ENCODE assay signal across 1 cellular context in the genomic region with DNA sequence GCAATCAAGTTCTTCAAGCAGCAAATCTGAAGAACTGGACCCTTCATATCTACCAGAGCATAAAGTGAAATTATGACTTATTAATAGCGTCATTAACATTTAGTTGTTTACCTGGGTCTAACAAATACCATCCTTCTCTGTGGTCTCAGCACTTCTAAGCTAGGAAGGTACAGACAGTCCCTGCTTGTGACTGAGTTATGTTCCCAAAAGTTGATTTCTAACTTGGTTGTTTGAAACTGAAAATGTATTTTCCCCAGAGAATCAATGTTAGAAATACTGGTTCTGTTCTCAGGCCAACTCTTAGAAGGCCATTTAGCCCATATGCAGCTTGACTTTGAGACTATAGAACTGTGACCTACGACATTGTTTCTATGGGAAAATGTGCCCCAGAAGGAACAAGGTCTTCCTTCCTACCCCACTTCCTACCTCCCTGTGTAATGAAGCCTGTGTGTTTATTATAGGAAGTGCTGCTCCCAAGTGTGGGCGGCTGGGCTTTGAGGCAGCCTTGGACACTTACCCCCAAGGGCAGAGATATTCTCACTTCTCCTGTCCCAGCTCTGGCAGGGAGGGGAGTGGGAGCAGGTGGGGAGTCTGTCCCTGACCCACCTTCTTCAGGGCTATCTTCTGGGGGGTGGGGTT.
TF ChIP-seq lines count a peak whose summit lies in the region.

No MANE protein-coding gene starts in this region.

TF ChIP-seq in GM12878, 131 proteins besides CTCF, POLR2A, EP300 and RAD21 (continues in another document):
- TF ChIP-seq GABPA (IDR thresholded peaks at IDR 0.05; ENCODE audit: low read depth) (no peak), BCL11A (IDR thresholded peaks at IDR 0.05; ENCODE audit: low read depth, low read length) (peak; percentile 37; the same call in 1 of the 2 replicates), FOXK2 (IDR thresholded peaks at IDR 0.05) (no peak), RBBP5 (conservative IDR thresholded peaks at IDR 0.05) (no peak), EZH2 (IDR thresholded peaks at IDR 0.05; ENCODE audit: borderline replicate concordance, control insufficient read depth, low read depth, low read length) (no peak), CBX5 (IDR thresholded peaks at IDR 0.05; ENCODE audit: low read depth) (no peak), MYB (IDR thresholded peaks at IDR 0.05; ENCODE audit: borderline replicate concordance, low read depth, low read length) (no peak), EGR1 (IDR thresholded peaks at IDR 0.05; ENCODE audit: borderline replicate concordance in 1 of 2, low read depth in 2 of 2, low read length in 2 of 2) (no peak), TCF7 (IDR thresholded peaks at IDR 0.05; ENCODE audit: borderline replicate concordance) (no peak), ATF2 (IDR thresholded peaks at IDR 0.05; ENCODE audit: low read length) (peak; percentile 53), MEF2B (IDR thresholded peaks at IDR 0.05; ENCODE audit: partially characterized antibody, poor library complexity, severe bottlenecking) (peak; percentile 93), POLR2AphosphoS2 (IDR thresholded peaks at IDR 0.05; ENCODE audit: low read depth, low read length) (no peak), RUNX3 (IDR thresholded peaks at IDR 0.05; ENCODE audit: low read length) (0 out of 2 replicates have a peak, but pooled peaks have one; percentile 5), CBX3 (IDR thresholded peaks at IDR 0.05; ENCODE audit: borderline replicate concordance, low read depth) (no peak), BACH1 (IDR thresholded peaks at IDR 0.05; ENCODE audit: borderline replicate concordance) (no peak), BRCA1 (IDR thresholded peaks at IDR 0.05; ENCODE audit: low read depth, low read length) (no peak), IKZF2 (IDR thresholded peaks at IDR 0.05) (peak in 1 of 2 experiments; percentile 60), SRF (IDR thresholded peaks at IDR 0.05; ENCODE audit: low read depth in 2 of 2, low read length in 2 of 2) (no peak), SMAD5 (IDR thresholded peaks at IDR 0.05; ENCODE audit: low read depth) (0 out of 2 replicates have a peak, but pooled peaks have one; percentile 29), NBN (IDR thresholded peaks at IDR 0.05) (no peak), ZNF622 (IDR thresholded peaks at IDR 0.05) (no peak), SMC3 (IDR thresholded peaks at IDR 0.05; ENCODE audit: borderline replicate concordance, low read length) (no peak), TCF12 (IDR thresholded peaks at IDR 0.05; ENCODE audit: low read depth, low read length) (peak; percentile 25; the same call in 1 of the 2 replicates), SIN3A (IDR thresholded peaks at IDR 0.05; ENCODE audit: low read depth, low read length) (no peak), RB1 (IDR thresholded peaks at IDR 0.05; ENCODE audit: borderline replicate concordance) (0 out of 2 replicates have a peak, but pooled peaks have one; percentile 14), ZNF687 (IDR thresholded peaks at IDR 0.05) (no peak), NFXL1 (IDR thresholded peaks at IDR 0.05; ENCODE audit: borderline replicate concordance) (no peak), DPF2 (IDR thresholded peaks at IDR 0.05) (peak; percentile 19; the same call in 1 of the 2 replicates), ATF7 (IDR thresholded peaks at IDR 0.05; ENCODE audit: low read depth) (peak; percentile 53; the same call in 1 of the 2 replicates), SMARCA5 (IDR thresholded peaks at IDR 0.05) (0 out of 2 replicates have a peak, but pooled peaks have one; percentile 58), IKZF1 (conservative IDR thresholded peaks at IDR 0.05) (peak; percentile 79), TCF3 (IDR thresholded peaks at IDR 0.05; ENCODE audit: borderline replicate concordance, insufficient read depth, low read depth, low read length) (no peak), TARDBP (IDR thresholded peaks at IDR 0.05; ENCODE audit: borderline replicate concordance) (no peak), SMAD1 (IDR thresholded peaks at IDR 0.05; ENCODE audit: low read depth, partially characterized antibody) (peak; percentile 13), TAF1 (IDR thresholded peaks at IDR 0.05; ENCODE audit: borderline replicate concordance, low read depth, low read length) (0 out of 2 replicates have a peak, but pooled peaks have one; percentile 24), NFIC (IDR thresholded peaks at IDR 0.05; ENCODE audit: low read depth, low read length) (peak; percentile 6; the same call in 1 of the 2 replicates), CREM (IDR thresholded peaks at IDR 0.05; ENCODE audit: low read depth) (0 out of 2 replicates have a peak, but pooled peaks have one; percentile 1)
- TF ChIP-seq, protein P1, sequence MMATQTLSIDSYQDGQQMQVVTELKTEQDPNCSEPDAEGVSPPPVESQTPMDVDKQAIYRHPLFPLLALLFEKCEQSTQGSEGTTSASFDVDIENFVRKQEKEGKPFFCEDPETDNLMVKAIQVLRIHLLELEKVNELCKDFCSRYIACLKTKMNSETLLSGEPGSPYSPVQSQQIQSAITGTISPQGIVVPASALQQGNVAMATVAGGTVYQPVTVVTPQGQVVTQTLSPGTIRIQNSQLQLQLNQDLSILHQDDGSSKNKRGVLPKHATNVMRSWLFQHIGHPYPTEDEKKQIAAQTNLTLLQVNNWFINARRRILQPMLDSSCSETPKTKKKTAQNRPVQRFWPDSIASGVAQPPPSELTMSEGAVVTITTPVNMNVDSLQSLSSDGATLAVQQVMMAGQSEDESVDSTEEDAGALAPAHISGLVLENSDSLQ (IDR thresholded peaks at IDR 0.05) = no peak; the same call in 1 of the 2 replicates
- TF ChIP-seq, protein P2, sequence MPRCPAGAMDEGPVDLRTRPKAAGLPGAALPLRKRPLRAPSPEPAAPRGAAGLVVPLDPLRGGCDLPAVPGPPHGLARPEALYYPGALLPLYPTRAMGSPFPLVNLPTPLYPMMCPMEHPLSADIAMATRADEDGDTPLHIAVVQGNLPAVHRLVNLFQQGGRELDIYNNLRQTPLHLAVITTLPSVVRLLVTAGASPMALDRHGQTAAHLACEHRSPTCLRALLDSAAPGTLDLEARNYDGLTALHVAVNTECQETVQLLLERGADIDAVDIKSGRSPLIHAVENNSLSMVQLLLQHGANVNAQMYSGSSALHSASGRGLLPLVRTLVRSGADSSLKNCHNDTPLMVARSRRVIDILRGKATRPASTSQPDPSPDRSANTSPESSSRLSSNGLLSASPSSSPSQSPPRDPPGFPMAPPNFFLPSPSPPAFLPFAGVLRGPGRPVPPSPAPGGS (IDR thresholded peaks at IDR 0.05; ENCODE audit: borderline replicate concordance, insufficient read depth, low read depth, low read length, poor library complexity, severe bottlenecking) = peak; percentile 64
- TF ChIP-seq, protein P3, sequence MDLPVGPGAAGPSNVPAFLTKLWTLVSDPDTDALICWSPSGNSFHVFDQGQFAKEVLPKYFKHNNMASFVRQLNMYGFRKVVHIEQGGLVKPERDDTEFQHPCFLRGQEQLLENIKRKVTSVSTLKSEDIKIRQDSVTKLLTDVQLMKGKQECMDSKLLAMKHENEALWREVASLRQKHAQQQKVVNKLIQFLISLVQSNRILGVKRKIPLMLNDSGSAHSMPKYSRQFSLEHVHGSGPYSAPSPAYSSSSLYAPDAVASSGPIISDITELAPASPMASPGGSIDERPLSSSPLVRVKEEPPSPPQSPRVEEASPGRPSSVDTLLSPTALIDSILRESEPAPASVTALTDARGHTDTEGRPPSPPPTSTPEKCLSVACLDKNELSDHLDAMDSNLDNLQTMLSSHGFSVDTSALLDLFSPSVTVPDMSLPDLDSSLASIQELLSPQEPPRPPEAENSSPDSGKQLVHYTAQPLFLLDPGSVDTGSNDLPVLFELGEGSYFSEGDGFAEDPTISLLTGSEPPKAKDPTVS (IDR thresholded peaks at IDR 0.05; ENCODE audit: low read depth, low read length) = no peak
- TF ChIP-seq, protein P4, sequence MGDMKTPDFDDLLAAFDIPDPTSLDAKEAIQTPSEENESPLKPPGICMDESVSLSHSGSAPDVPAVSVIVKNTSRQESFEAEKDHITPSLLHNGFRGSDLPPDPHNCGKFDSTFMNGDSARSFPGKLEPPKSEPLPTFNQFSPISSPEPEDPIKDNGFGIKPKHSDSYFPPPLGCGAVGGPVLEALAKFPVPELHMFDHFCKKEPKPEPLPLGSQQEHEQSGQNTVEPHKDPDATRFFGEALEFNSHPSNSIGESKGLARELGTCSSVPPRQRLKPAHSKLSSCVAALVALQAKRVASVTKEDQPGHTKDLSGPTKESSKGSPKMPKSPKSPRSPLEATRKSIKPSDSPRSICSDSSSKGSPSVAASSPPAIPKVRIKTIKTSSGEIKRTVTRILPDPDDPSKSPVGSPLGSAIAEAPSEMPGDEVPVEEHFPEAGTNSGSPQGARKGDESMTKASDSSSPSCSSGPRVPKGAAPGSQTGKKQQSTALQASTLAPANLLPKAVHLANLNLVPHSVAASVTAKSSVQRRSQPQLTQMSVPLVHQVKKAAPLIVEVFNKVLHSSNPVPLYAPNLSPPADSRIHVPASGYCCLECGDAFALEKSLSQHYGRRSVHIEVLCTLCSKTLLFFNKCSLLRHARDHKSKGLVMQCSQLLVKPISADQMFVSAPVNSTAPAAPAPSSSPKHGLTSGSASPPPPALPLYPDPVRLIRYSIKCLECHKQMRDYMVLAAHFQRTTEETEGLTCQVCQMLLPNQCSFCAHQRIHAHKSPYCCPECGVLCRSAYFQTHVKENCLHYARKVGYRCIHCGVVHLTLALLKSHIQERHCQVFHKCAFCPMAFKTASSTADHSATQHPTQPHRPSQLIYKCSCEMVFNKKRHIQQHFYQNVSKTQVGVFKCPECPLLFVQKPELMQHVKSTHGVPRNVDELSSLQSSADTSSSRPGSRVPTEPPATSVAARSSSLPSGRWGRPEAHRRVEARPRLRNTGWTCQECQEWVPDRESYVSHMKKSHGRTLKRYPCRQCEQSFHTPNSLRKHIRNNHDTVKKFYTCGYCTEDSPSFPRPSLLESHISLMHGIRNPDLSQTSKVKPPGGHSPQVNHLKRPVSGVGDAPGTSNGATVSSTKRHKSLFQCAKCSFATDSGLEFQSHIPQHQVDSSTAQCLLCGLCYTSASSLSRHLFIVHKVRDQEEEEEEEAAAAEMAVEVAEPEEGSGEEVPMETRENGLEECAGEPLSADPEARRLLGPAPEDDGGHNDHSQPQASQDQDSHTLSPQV (IDR thresholded peaks at IDR 0.05) = no peak
- TF ChIP-seq, protein P5, sequence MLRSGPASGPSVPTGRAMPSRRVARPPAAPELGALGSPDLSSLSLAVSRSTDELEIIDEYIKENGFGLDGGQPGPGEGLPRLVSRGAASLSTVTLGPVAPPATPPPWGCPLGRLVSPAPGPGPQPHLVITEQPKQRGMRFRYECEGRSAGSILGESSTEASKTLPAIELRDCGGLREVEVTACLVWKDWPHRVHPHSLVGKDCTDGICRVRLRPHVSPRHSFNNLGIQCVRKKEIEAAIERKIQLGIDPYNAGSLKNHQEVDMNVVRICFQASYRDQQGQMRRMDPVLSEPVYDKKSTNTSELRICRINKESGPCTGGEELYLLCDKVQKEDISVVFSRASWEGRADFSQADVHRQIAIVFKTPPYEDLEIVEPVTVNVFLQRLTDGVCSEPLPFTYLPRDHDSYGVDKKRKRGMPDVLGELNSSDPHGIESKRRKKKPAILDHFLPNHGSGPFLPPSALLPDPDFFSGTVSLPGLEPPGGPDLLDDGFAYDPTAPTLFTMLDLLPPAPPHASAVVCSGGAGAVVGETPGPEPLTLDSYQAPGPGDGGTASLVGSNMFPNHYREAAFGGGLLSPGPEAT (IDR thresholded peaks at IDR 0.05; ENCODE audit: low read depth) = no peak; the same call in 1 of the 2 replicates
